ENCODE assay signal across 26 cellular contexts in the genomic region with DNA sequence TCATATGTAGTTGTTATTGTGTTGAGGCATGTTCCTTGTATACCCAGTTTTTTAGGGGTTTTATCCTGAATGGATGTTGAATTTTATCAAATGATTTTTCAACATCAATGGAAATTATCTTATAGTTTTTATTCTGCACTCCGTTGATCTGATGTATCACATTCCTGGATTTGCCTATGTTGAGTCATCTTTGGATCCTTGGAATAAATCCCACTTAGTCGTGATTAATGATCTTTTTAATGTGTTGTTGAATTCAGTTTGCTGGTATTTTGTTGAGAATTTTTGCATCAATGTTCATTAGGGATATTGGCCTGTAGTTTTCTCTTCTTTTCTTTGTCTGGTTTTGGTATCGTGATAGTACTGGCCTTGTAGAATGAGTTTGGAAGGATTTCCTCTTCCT.
"Had no signal": no experiment of that assay in that cellular context is flagged by ENCODE, and none has a peak within 500 bp of the region (broad histone marks: within the 10 kb centered on the region; RNA-seq: fewer than 3 reads in every experiment).

No MANE protein-coding gene starts in this region.

- H3K4me1 ChIP-seq: esophagus squamous epithelium, gastrocnemius medialis, heart right ventricle, left lung, lower lobe of right lung had no signal

- H3K36me3 Mint-ChIP-seq: mesothelial cell of epicardium, naive B cell had no signal

- H3K4me3 Mint-ChIP-seq: dendritic cell treated with granulocyte-macrophage colony-stimulating factor and Interleukin-4, amounts not matched to agents 40 ng/mL and 50 ng/mL, for 4 days; mesothelial cell of epicardium; naive B cell; naive thymus-derived CD8-positive, alpha-beta T cell had no signal

- ATAC-seq: esophagus mucosa; gastrocnemius medialis; heart right ventricle; left cardiac atrium; left lung; left ventricle myocardium superior; lower lobe of right lung; mucosa of descending colon; naive thymus-derived CD8-positive, alpha-beta T cell had no signal

- H3K36me3 ChIP-seq: esophagus squamous epithelium, gastrocnemius medialis, heart right ventricle, left lung, lower lobe of right lung had no signal

- FAIRE-seq: colon, islet of Langerhans, keratinocyte had no signal

- H3K27ac Mint-ChIP-seq: dendritic cell treated with granulocyte-macrophage colony-stimulating factor and Interleukin-4, amounts not matched to agents 40 ng/mL and 50 ng/mL, for 4 days; mesothelial cell of epicardium; naive B cell; naive thymus-derived CD8-positive, alpha-beta T cell had no signal

- H3K27me3 Mint-ChIP-seq: dendritic cell treated with granulocyte-macrophage colony-stimulating factor and Interleukin-4, amounts not matched to agents 40 ng/mL and 50 ng/mL, for 4 days; naive B cell; naive thymus-derived CD8-positive, alpha-beta T cell had no signal

- H3K4me1 Mint-ChIP-seq: mesothelial cell of epicardium; naive B cell; naive thymus-derived CD8-positive, alpha-beta T cell had no signal

- H3K9me3 ChIP-seq: gastrocnemius medialis, lower lobe of right lung had no signal

- H3K4me3 ChIP-seq: esophagus squamous epithelium, gastrocnemius medialis, heart right ventricle, left lung, lower lobe of right lung, mucosa of descending colon had no signal

- H3K27me3 ChIP-seq: esophagus squamous epithelium, gastrocnemius medialis, heart right ventricle, left lung had no signal

- H3K27ac ChIP-seq: epithelial cell of prostate, esophagus squamous epithelium, gastrocnemius medialis, heart right ventricle, left lung, lower lobe of right lung had no signal

- DNase-seq: cortex of kidney; effector memory CD4-positive, alpha-beta T cell; erythroblast; esophagus squamous epithelium; foreskin fibroblast; foreskin melanocyte; gastrocnemius medialis; glutamatergic neuron; head of caudate nucleus; heart right ventricle; hippocampal formation; left cardiac atrium; left lung; left ventricle myocardium superior; lower lobe of right lung; mesenchymal stem cell; mucosa of descending colon; naive B cell; naive thymus-derived CD8-positive, alpha-beta T cell had no signal
